Comparison of ENCODE assay signal across 2 cellular contexts in genomic region chr5:14444988-14445387, GRCh38.
TF ChIP-seq lines count a peak whose summit lies in the region.

No MANE protein-coding gene starts in this region.

TF ChIP-seq in HEK293, 187 proteins besides CTCF, POLR2A, EP300 and RAD21 (continued from another document):
- TF ChIP-seq PRDM6 (tag by site-specific recombination; IDR thresholded peaks at IDR 0.05) (peak; percentile 35; the same call in 1 of the 2 replicates), ZNF354C (tag by site-specific recombination; IDR thresholded peaks at IDR 0.05; ENCODE audit: borderline replicate concordance, low read depth) (no peak), KLF10 (tag by site-specific recombination; IDR thresholded peaks at IDR 0.05) (no peak), ZNF214 (tag by site-specific recombination; IDR thresholded peaks at IDR 0.05; ENCODE audit: borderline replicate concordance) (no peak)

TF ChIP-seq in SK-N-SH, 30 proteins besides CTCF, POLR2A, EP300 and RAD21 (continued from another document):
- TF ChIP-seq REST (IDR thresholded peaks at IDR 0.05; ENCODE audit: low read depth, low read length): peak; percentile 45; the same call in 1 of the 2 replicates
- 0 out of 2 replicates have a peak, but pooled peaks have one; percentile 15 for TF ChIP-seq ELF1 (IDR thresholded peaks at IDR 0.05)
- TF ChIP-seq CHD2 (IDR thresholded peaks at IDR 0.05; ENCODE audit: low read length, partially characterized antibody): peak; percentile 20
- TF ChIP-seq FOSL2 (IDR thresholded peaks at IDR 0.05; ENCODE audit: borderline replicate concordance, low read depth): no peak
